Comparison of ENCODE assay signal across 3 cellular contexts in genomic region chr1:16784955-16785354, GRCh38. TPM values are rescaled to one million over a fixed set of nuclear protein-coding genes. Genes with fewer than 3 reads are reported as not detected.
A peak's percentile ranks its signal among the peaks of the same experiment; 100 is the strongest.
DNase-seq lines count a peak whose midpoint lies in the region; ATAC-seq and TF ChIP-seq lines count a peak whose summit lies in the region.
"Not testable (repeated sequence)": the region's sequence is repeated elsewhere in the genome, so short reads cannot be mapped to it uniquely, and the experiment has no call there.

No MANE protein-coding gene starts in this region.

- not testable (repeated sequence) for H3K36me3 Mint-ChIP-seq in natural killer cell; natural killer cell treated with Interleukin-12 subunit alpha and Interleukin-12 subunit beta and Interleukin-15 and Interleukin-18, amount 100 ng/mL, for 72 hours; stimulated activated effector memory CD8-positive, alpha-beta T cell treated with anti-CD3 and anti-CD28 coated beads, Interleukin-12 subunit alpha, Interleukin-12 subunit beta, amount 100 ng/mL, for 72 hours

- not testable (repeated sequence) for H3K4me3 Mint-ChIP-seq in natural killer cell; natural killer cell treated with Interleukin-12 subunit alpha and Interleukin-12 subunit beta and Interleukin-15 and Interleukin-18, amount 100 ng/mL, for 72 hours; stimulated activated effector memory CD8-positive, alpha-beta T cell treated with anti-CD3 and anti-CD28 coated beads, Interleukin-12 subunit alpha, Interleukin-12 subunit beta, amount 100 ng/mL, for 72 hours

- not testable (repeated sequence) for TF ChIP-seq CTCF in natural killer cell (IDR thresholded peaks at IDR 0.05)

- peak; percentile 31 to 82 (median 49) for ATAC-seq in natural killer cell
- peak; percentile 59 to 65 for ATAC-seq in natural killer cell treated with Interleukin-12 subunit alpha and Interleukin-12 subunit beta and Interleukin-15 and Interleukin-18, amount 100 ng/mL, for 72 hours
- peak; percentile 24 for ATAC-seq in stimulated activated effector memory CD8-positive, alpha-beta T cell treated with anti-CD3 and anti-CD28 coated beads, Interleukin-12 subunit alpha, Interleukin-12 subunit beta, amount 100 ng/mL, for 72 hours

- H3K27ac Mint-ChIP-seq in natural killer cell; natural killer cell treated with Interleukin-12 subunit alpha and Interleukin-12 subunit beta and Interleukin-15 and Interleukin-18, amount 100 ng/mL, for 72 hours; stimulated activated effector memory CD8-positive, alpha-beta T cell treated with anti-CD3 and anti-CD28 coated beads, Interleukin-12 subunit alpha, Interleukin-12 subunit beta, amount 100 ng/mL, for 72 hours: not testable (repeated sequence)

- intact Hi-C loops in natural killer cell (cut with micrococcal nuclease), result not testable (repeated sequence)

- H3K9me3 Mint-ChIP-seq in natural killer cell; natural killer cell treated with Interleukin-12 subunit alpha and Interleukin-12 subunit beta and Interleukin-15 and Interleukin-18, amount 100 ng/mL, for 72 hours; stimulated activated effector memory CD8-positive, alpha-beta T cell treated with anti-CD3 and anti-CD28 coated beads, Interleukin-12 subunit alpha, Interleukin-12 subunit beta, amount 100 ng/mL, for 72 hours: not testable (repeated sequence)

- not testable (repeated sequence) for H3K4me1 Mint-ChIP-seq in natural killer cell; natural killer cell treated with Interleukin-12 subunit alpha and Interleukin-12 subunit beta and Interleukin-15 and Interleukin-18, amount 100 ng/mL, for 72 hours (ENCODE audit: low read depth in 2 of 2); stimulated activated effector memory CD8-positive, alpha-beta T cell treated with anti-CD3 and anti-CD28 coated beads, Interleukin-12 subunit alpha, Interleukin-12 subunit beta, amount 100 ng/mL, for 72 hours

- not testable (repeated sequence) for H3K27me3 Mint-ChIP-seq in natural killer cell (ENCODE audit: low read depth in 2 of 2)
- H3K27me3 Mint-ChIP-seq in natural killer cell treated with Interleukin-12 subunit alpha and Interleukin-12 subunit beta and Interleukin-15 and Interleukin-18, amount 100 ng/mL, for 72 hours, result peaks cover 8 to 27% of the 10 kb centered on the region in 2 donors

- DNase-seq in natural killer cell; natural killer cell treated with Interleukin-12 subunit alpha and Interleukin-12 subunit beta and Interleukin-15 and Interleukin-18, amount 100 ng/mL, for 72 hours (ENCODE audit: low spot score); stimulated activated effector memory CD8-positive, alpha-beta T cell treated with anti-CD3 and anti-CD28 coated beads, Interleukin-12 subunit alpha, Interleukin-12 subunit beta, amount 100 ng/mL, for 72 hours (ENCODE audit: low spot score in 2 of 2): not testable (repeated sequence)

RNA-seq across cellular contexts. Expression of gene RNU1-4, which starts 44.6 kb away (rescaled TPM):
- 1,000 to 10,000 TPM; 2,937 to 3,261 (median 3,038) TPM for total RNA-seq in natural killer cell
- total RNA-seq in natural killer cell treated with Interleukin-12 subunit alpha and Interleukin-12 subunit beta and Interleukin-15 and Interleukin-18, amount 100 ng/mL, for 72 hours, result 1,000 to 10,000 TPM; 1,591 to 3,879 TPM
